ENCODE assay signal across 16 cellular contexts in the genomic region with DNA sequence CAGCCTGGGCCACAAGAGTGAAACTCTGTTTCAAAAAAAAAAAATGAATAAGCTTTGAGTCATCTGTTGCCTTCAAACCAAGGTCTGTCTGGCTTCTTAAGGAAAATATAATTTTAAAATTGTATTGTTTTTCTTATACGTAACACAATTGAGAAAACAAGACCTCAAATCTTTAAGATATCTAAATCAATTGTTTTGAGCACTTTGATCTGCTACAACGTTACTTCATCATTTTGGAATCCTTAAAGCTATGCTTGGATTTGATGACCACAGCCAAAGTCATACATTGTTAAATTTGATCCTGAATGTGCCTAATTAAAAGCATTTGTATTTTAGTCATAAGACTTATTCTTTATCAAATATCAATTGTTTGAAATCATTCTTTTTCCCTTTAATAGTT.
DNase-seq lines count a peak whose midpoint lies in the region; ATAC-seq lines count a peak whose summit lies in the region.
"Had no signal": no experiment of that assay in that cellular context is flagged by ENCODE, and none has a peak within 500 bp of the region (broad histone marks: within the 10 kb centered on the region; RNA-seq: fewer than 3 reads in every experiment).

No MANE protein-coding gene starts in this region.

- ATAC-seq in HG02970 (IDR thresholded peaks at IDR 0.05; ENCODE audit: low FRiP score, unreplicated experiment) (no peak), HG02973 (IDR thresholded peaks at IDR 0.05; ENCODE audit: unreplicated experiment) (no peak)

- DNase-seq in AG08395 (ENCODE audit: low spot score), result peak; percentile 18
- DNase-seq in EH (ENCODE audit: low read depth), result peak; percentile 10
- peak; percentile 49 for DNase-seq in adipocyte (ENCODE audit: low read depth)
- DNase-seq in fibroblast of the conjunctiva (ENCODE audit: low read depth), result peak; percentile 1
- no peak for DNase-seq in germinal center (ENCODE audit: low spot score)
- no peak for DNase-seq in GM19238 (ENCODE audit: insufficient read length, low spot score)
- DNase-seq: 8988T, DMS79, H9, MM.1S, NCI-H1105, NCI-H1694 treated with DMSO at 0.1 percent for 48 hours, SHP77 had no signal

- no peaks in the 10 kb centered on the region for H3K36me3 ChIP-seq in adipocyte (ENCODE audit: control insufficient read depth, insufficient read depth, low read length, severe bottlenecking)

- H3K4me1 ChIP-seq in adipocyte (ENCODE audit: control insufficient read depth, insufficient read depth, low read length), result no peaks in the 10 kb centered on the region

- H3K9ac ChIP-seq in adipocyte (ENCODE audit: low read length), result no peak overlapping the region

- no peak overlapping the region for H3K4me3 ChIP-seq in adipocyte (ENCODE audit: low read length)
- H3K4me3 ChIP-seq: SK-N-MC had no signal

- no peaks in the 10 kb centered on the region for H3K9me3 ChIP-seq in adipocyte (ENCODE audit: control insufficient read depth, low read length)

- H3K27me3 ChIP-seq in adipocyte (replicated peaks; ENCODE audit: control insufficient read depth, insufficient read depth, low read length), result no peaks in the 10 kb centered on the region

Comparison
In these comparisons a context has a peak if more than half of its experiments do, and no peak if none do; other contexts are left out.
1. DNase-seq: peak in AG08395 (single experiment), EH (single experiment), adipocyte (single experiment) and fibroblast of the conjunctiva (single experiment); none in germinal center (single experiment) and GM19238 (single experiment).